17 cellular contexts compared by ENCODE assay signal in genomic region chr5:135740475-135740874, GRCh38.
A peak's percentile ranks its signal among the peaks of the same experiment; 100 is the strongest.
DNase-seq lines count a peak whose midpoint lies in the region; ATAC-seq and TF ChIP-seq lines count a peak whose summit lies in the region.
"Had no signal": no experiment of that assay in that cellular context is flagged by ENCODE, and none has a peak within 500 bp of the region (broad histone marks: within the 10 kb centered on the region; RNA-seq: fewer than 3 reads in every experiment).

No MANE protein-coding gene starts in this region.

- no peak for ATAC-seq in GM19463 (IDR thresholded peaks at IDR 0.05; ENCODE audit: unreplicated experiment)
- ATAC-seq: Right ventricle myocardium inferior had no signal

- no peaks in the 10 kb centered on the region for H4K20me1 ChIP-seq in PC-9 (ENCODE audit: insufficient read depth)
- H4K20me1 ChIP-seq: BLaER1 had no signal

- H3F3A ChIP-seq in PC-9 (ENCODE audit: insufficient read depth, low read depth) = no peaks in the 10 kb centered on the region

- H3K36me3 ChIP-seq in PC-9 (ENCODE audit: low read depth) = no peaks in the 10 kb centered on the region
- H3K36me3 ChIP-seq in H7 (replicated peaks; ENCODE audit: control insufficient read depth, insufficient read depth, low read length) = no peaks in the 10 kb centered on the region
- H3K36me3 ChIP-seq: BLaER1 had no signal

- H3K4me1 ChIP-seq in PC-9 (replicated peaks; ENCODE audit: insufficient read depth) = no peaks in the 10 kb centered on the region
- H3K4me1 ChIP-seq: BLaER1 had no signal

- peaks cover under 1% of the 10 kb centered on the region for H3K9me3 Mint-ChIP-seq in nephron

- H3K9me3 ChIP-seq in PC-9 (ENCODE audit: insufficient read depth, low read depth) = no peaks in the 10 kb centered on the region; the same call in 1 of the 2 replicates
- H3K9me3 ChIP-seq: SK-N-SH had no signal

- CTCF ChIA-PET in PC-9 (lab: Charles Lee) = no interaction called here

- intact Hi-C loops in PC-9 (cut with micrococcal nuclease; ENCODE audit: unreplicated experiment) = no loop called here

- TF ChIP-seq CTCF in nephron (IDR thresholded peaks at IDR 0.05; ENCODE audit: unreplicated experiment in 3 of 3) (no peak), PC-9 (conservative IDR thresholded peaks at IDR 0.05) (no peak)

- peak; percentile 22 for DNase-seq in NCI-H2196 (lab: John Stamatoyannopoulos, UW; ENCODE audit: unreplicated experiment)
- no peak for DNase-seq in NCI-H2196 treated with DMSO at 0.1 percent for 48 hours (lab: John Stamatoyannopoulos, UW; ENCODE audit: unreplicated experiment)
- DNase-seq in ecto neural progenitor cell (ENCODE audit: low spot score) = peak; percentile 19
- DNase-seq in PC-9 = no peak
- DNase-seq in H7 = no peak
- no peak for DNase-seq in HuH-7 (ENCODE audit: low spot score)
- DNase-seq: 8988T; CD8-positive, alpha-beta memory T cell; IMR-90; NCI-H1436; NCI-H2029 treated with DMSO at 0.1 percent for 48 hours; NCI-H226; SK-N-SH had no signal

- no peak overlapping the region for H3K27ac ChIP-seq in PC-9
- H3K27ac ChIP-seq: BLaER1 had no signal

- peaks cover 31% of the 10 kb centered on the region for H3K27me3 Mint-ChIP-seq in nephron (ENCODE audit: low read depth)

- H3K27me3 ChIP-seq in PC-9 (ENCODE audit: insufficient read depth, low read depth) (peaks cover 66% of the 10 kb centered on the region), H7 (ENCODE audit: control insufficient read depth, insufficient read depth, low read length) (no peaks in the 10 kb centered on the region)
- H3K27me3 ChIP-seq: BLaER1 had no signal

- H3K4me3 ChIP-seq in PC-9 (no peak overlapping the region), H7 (ENCODE audit: insufficient read depth, low read depth, low read length) (no peak overlapping the region)
- H3K4me3 ChIP-seq: BLaER1 had no signal

- H3K79me2 ChIP-seq in PC-9 (ENCODE audit: low read depth) = no peaks in the 10 kb centered on the region

- no TSS peak for BruUV-seq in PC-9 (replicated peaks; lab: Mats Ljungman, UMichigan)

- H3K27ac Mint-ChIP-seq in nephron = peak overlapping the region; percentile 86 to 97 (median 96)
- H3K27ac Mint-ChIP-seq: CD8-positive, alpha-beta memory T cell had no signal

- peaks cover 36% of the 10 kb centered on the region for H3K4me1 Mint-ChIP-seq in nephron
- H3K4me1 Mint-ChIP-seq: CD8-positive, alpha-beta memory T cell had no signal

- POLR2A ChIA-PET in PC-9 (lab: Charles Lee; ENCODE audit: unreplicated experiment) = no interaction called here

- no peaks in the 10 kb centered on the region for H3K9me2 ChIP-seq in PC-9 (ENCODE audit: insufficient read depth)
- H3K9me2 ChIP-seq: SK-N-SH had no signal

- no peak overlapping the region for H3K4me3 Mint-ChIP-seq in nephron
- H3K4me3 Mint-ChIP-seq: CD8-positive, alpha-beta memory T cell had no signal

- H3K36me3 Mint-ChIP-seq in nephron (ENCODE audit: low read depth) = no peaks in the 10 kb centered on the region
- H3K36me3 Mint-ChIP-seq: CD8-positive, alpha-beta memory T cell had no signal

- H2AFZ ChIP-seq in PC-9 = no peak overlapping the region

- H3K4me2 ChIP-seq in PC-9 = no peak overlapping the region
- H3K4me2 ChIP-seq: BLaER1, SK-N-SH had no signal

Comparison
In these comparisons a context has a peak if more than half of its experiments do, and no peak if none do; other contexts are left out.
1. DNase-seq: peak in NCI-H2196 (single experiment) and ecto neural progenitor cell (single experiment); none in NCI-H2196 treated with DMSO at 0.1 percent for 48 hours (single experiment), PC-9 (0 of 2), H7 (single experiment) and HuH-7 (single experiment).